In the genomic region with DNA sequence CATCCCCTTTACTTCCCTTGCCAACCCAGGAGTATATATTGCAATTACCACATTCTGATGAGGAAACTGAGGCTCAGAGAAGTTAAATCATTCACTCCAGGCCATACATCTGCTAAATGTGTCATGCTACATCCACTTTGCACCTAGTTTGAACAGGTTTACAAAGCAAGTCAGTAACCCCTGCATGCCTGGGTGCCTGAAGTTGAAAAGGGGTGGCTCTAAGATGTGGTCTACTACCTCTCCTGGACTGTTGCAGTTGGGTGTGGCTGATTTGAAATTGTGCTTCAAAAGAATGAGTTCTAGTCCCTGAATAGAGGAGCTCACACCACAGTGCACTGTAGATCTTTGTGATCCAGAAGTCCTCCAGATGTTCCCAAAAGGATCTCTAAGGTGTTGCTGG, we compare ENCODE assay signal across 10 cellular contexts. TPM values are rescaled to one million over a fixed set of nuclear protein-coding genes. Genes with fewer than 3 reads are reported as not detected.
DNase-seq lines count a peak whose midpoint lies in the region; ATAC-seq, FAIRE-seq and TF ChIP-seq lines count a peak whose summit lies in the region.
"Had no signal": no experiment of that assay in that cellular context is flagged by ENCODE, and none has a peak within 500 bp of the region (broad histone marks: within the 10 kb centered on the region; RNA-seq: fewer than 3 reads in every experiment).

No MANE protein-coding gene starts in this region.

- no peak for TF ChIP-seq EP300 in GM12878 (IDR thresholded peaks at IDR 0.05; ENCODE audit: borderline replicate concordance in 1 of 2, control insufficient read depth in 1 of 2, low read depth in 2 of 2, low read length in 2 of 2)

- intact Hi-C loops in GM12878 (cut with micrococcal nuclease; ENCODE audit: unreplicated experiment): loop anchor here (2.0 kb wide), 1 partner anchor 21 kb away; no protein-coding TSS in a partner anchor

- H3K4me3 Mint-ChIP-seq in osteocyte (ENCODE audit: unreplicated experiment): no peak overlapping the region

- no peaks in the 10 kb centered on the region for H3K27me3 ChIP-seq in BLaER1 treated with 17β-estradiol and CSF1 and Interleukin-3, amounts not matched to agents 10 nM and 100 nM
- H3K27me3 ChIP-seq in HL-60 (ENCODE audit: insufficient read depth, poor library complexity, severe bottlenecking) (no peaks in the 10 kb centered on the region), GM12878 (replicated peaks in 1 of 2; ENCODE audit: control insufficient read depth in 2 of 2, insufficient read depth in 2 of 2, low read length in 1 of 2) (no peaks in the 10 kb centered on the region)

- H3K9me3 Mint-ChIP-seq in osteocyte (ENCODE audit: unreplicated experiment): no peaks in the 10 kb centered on the region

- CTCF ChIA-PET in GM12878 (lab: Yijun Ruan, JAX): interaction anchor here (1.1 to 2.3 kb wide), 6 partner anchors 10 to 113 kb away, joined by 4 to 15 read pairs (median 4); no protein-coding TSS in a partner anchor

- POLR2A ChIA-PET in GM12878 (lab: Charles Lee): interaction anchor here (1.0 to 5.7 kb wide), 4 partner anchors 13 to 38 kb away, joined by 3 to 72 read pairs (median 6); no protein-coding TSS in a partner anchor

- no peak for TF ChIP-seq RAD21 in GM12878 (IDR thresholded peaks at IDR 0.05; ENCODE audit: insufficient read depth, low read depth, low read length)

- RAD21 ChIA-PET in GM12878 (lab: Charles Lee; ENCODE audit: unreplicated experiment): interaction anchor here (1.8 to 5.6 kb wide), 6 partner anchors 10 to 92 kb away, joined by 6 to 85 read pairs (median 10); no protein-coding TSS in a partner anchor

- TF ChIP-seq CTCF in HL-60 (IDR thresholded peaks at IDR 0.05; ENCODE audit: insufficient read depth, low read length) (no peak), GM12878 (IDR thresholded peaks at IDR 0.05 in 2 of 3, conservative IDR thresholded peaks at IDR 0.05 in 1 of 3; ENCODE audit: control insufficient read depth in 2 of 3, extremely low read depth in 1 of 3, insufficient read depth in 1 of 3, low read depth in 3 of 3, low read length in 3 of 3) (no peak), osteocyte (IDR thresholded peaks at IDR 0.05) (no peak)

- H3K27ac ChIP-seq in BLaER1 treated with 17β-estradiol and CSF1 and Interleukin-3, amounts not matched to agents 10 nM and 100 nM: peak overlapping the region; percentile 87 to 98 (median 94)
- H3K27ac ChIP-seq in HL-60 (replicated peaks) (peak overlapping the region; percentile 92), GM12878 (ENCODE audit: control insufficient read depth, insufficient read depth) (peak overlapping the region; percentile 94)

- peaks cover 2% of the 10 kb centered on the region for H3K36me3 Mint-ChIP-seq in osteocyte (ENCODE audit: unreplicated experiment)

- H2AFZ ChIP-seq in GM12878 (ENCODE audit: control insufficient read depth, low read depth, low read length): no peak overlapping the region

- peaks cover 79% of the 10 kb centered on the region for H3K4me1 Mint-ChIP-seq in osteocyte (ENCODE audit: unreplicated experiment)

- DNase-seq in HL-60 (ENCODE audit: low read depth in 1 of 2, low spot score in 1 of 2) (peak in 1 of 2 experiments; percentile 23), GM12878 (ENCODE audit: low read depth, low spot score) (no peak), osteocyte (ENCODE audit: extremely low spot score, unreplicated experiment) (no peak), AG20443 (ENCODE audit: low spot score) (no peak)
- DNase-seq in activated CD4-positive, CD25-positive, alpha-beta regulatory T cell treated with anti-CD3 and anti-CD28 coated beads, Interleukin-2, amount 50 U/mL, for 72 hours: no peak
- DNase-seq: KG1 had no signal

- BruUV-seq in GM12878 (replicated peaks; lab: Mats Ljungman, UMichigan): no TSS peak

- peak overlapping the region in 9 of 10 experiments; percentile 17 to 56 (median 49); a peak in 14 of 20 replicates for H3K4me3 ChIP-seq in BLaER1 treated with 17β-estradiol and CSF1 and Interleukin-3, amounts not matched to agents 10 nM and 100 nM
- H3K4me3 ChIP-seq in HL-60 (replicated peaks; ENCODE audit: insufficient read depth, low read length): no peak overlapping the region
- peak overlapping the region; percentile 16; the same call in 1 of the 2 replicates for H3K4me3 ChIP-seq in GM12878

- peak overlapping the region; percentile 89 to 100 (median 98) for H3K4me2 ChIP-seq in BLaER1 treated with 17β-estradiol and CSF1 and Interleukin-3, amounts not matched to agents 10 nM and 100 nM
- H3K4me2 ChIP-seq in GM12878 (ENCODE audit: control insufficient read depth, insufficient read depth): peak overlapping the region; percentile 100

- peaks cover under 1 to 95% (median 84%) of the 10 kb centered on the region in 11 experiments; a peak in 19 of 22 replicates for H3K36me3 ChIP-seq in BLaER1 treated with 17β-estradiol and CSF1 and Interleukin-3, amounts not matched to agents 10 nM and 100 nM
- H3K36me3 ChIP-seq in GM12878 (ENCODE audit: control insufficient read depth in 2 of 2, insufficient read depth in 2 of 2, low read length in 1 of 2): peaks cover 2 to 8% of the 10 kb centered on the region in 2 experiments; a peak in 2 of 4 replicates

- H3K27ac Mint-ChIP-seq in osteocyte (ENCODE audit: unreplicated experiment): peak overlapping the region; percentile 98

- H3K9me3 ChIP-seq in BLaER1 treated with 17β-estradiol and CSF1 and Interleukin-3, amounts not matched to agents 10 nM and 100 nM (replicated peaks in 1 of 11): peaks cover 0 to under 1% (median 0%) of the 10 kb centered on the region in 11 experiments; a peak in 2 of 22 replicates
- no peaks in the 10 kb centered on the region for H3K9me3 ChIP-seq in GM12878 (replicated peaks; ENCODE audit: control insufficient read depth, insufficient read depth, low read length)

- ATAC-seq in GM12878: peak; percentile 10
- no peak for ATAC-seq in GM21381 (IDR thresholded peaks at IDR 0.05; ENCODE audit: unreplicated experiment)
- ATAC-seq in GM21529 (IDR thresholded peaks at IDR 0.05; ENCODE audit: unreplicated experiment): no peak

- H3K79me2 ChIP-seq in GM12878 (ENCODE audit: control insufficient read depth, insufficient read depth, low read length): peaks cover 92% of the 10 kb centered on the region

- TF ChIP-seq POLR2A in GM12878 (IDR thresholded peaks at IDR 0.05; ENCODE audit: low read depth, low read length): no peak

- SMC1A ChIA-PET in GM12878 (lab: Charles Lee; ENCODE audit: uncharacterized antibody, unreplicated experiment): interaction anchor here (1.1 to 15.2 kb wide), 7 partner anchors 13 to 114 kb away, joined by 3 to 263 read pairs (median 11); no protein-coding TSS in a partner anchor

- H3K4me1 ChIP-seq in BLaER1 treated with 17β-estradiol and CSF1 and Interleukin-3, amounts not matched to agents 10 nM and 100 nM: peaks cover 97 to 100% (median 100%) of the 10 kb centered on the region in 10 experiments
- peaks cover 73% of the 10 kb centered on the region for H3K4me1 ChIP-seq in GM12878 (ENCODE audit: control insufficient read depth, insufficient read depth, low read length)

- no peaks in the 10 kb centered on the region for H3K27me3 Mint-ChIP-seq in osteocyte (ENCODE audit: unreplicated experiment)

- peak overlapping the region; percentile 71 to 92 (median 79) for H3K9ac ChIP-seq in BLaER1 treated with 17β-estradiol and CSF1 and Interleukin-3, amounts not matched to agents 10 nM and 100 nM
- H3K9ac ChIP-seq in GM12878 (ENCODE audit: control insufficient read depth, insufficient read depth, low read length): peak overlapping the region; percentile 94; the same call in 1 of the 2 replicates

- peaks cover 36 to 100% (median 94%) of the 10 kb centered on the region in 11 experiments; a peak in 21 of 22 replicates for H4K20me1 ChIP-seq in BLaER1 treated with 17β-estradiol and CSF1 and Interleukin-3, amounts not matched to agents 10 nM and 100 nM
- H4K20me1 ChIP-seq in GM12878 (ENCODE audit: control insufficient read depth, insufficient read depth): no peaks in the 10 kb centered on the region

- FAIRE-seq in GM12878 (lab: Jason Lieb, UNC): no peak

- in situ Hi-C loops in GM12878 (cut with MboI): no loop called here

TF ChIP-seq in GM12878, 131 proteins besides CTCF, POLR2A, EP300 and RAD21:
- no peak for TF ChIP-seq MTA2 (IDR thresholded peaks at IDR 0.05; ENCODE audit: low read depth)
- no peak for TF ChIP-seq POLR2AphosphoS2 (IDR thresholded peaks at IDR 0.05; ENCODE audit: low read depth, low read length)
- TF ChIP-seq RELA (IDR thresholded peaks at IDR 0.05; ENCODE audit: borderline replicate concordance, partially characterized antibody): no peak
- peak; percentile 43 for TF ChIP-seq RUNX3 (IDR thresholded peaks at IDR 0.05; ENCODE audit: low read length)

RNA-seq across cellular contexts. Expression of gene FLI1, which starts 23.7 kb away (rescaled TPM):
- 26.5 and 33.7 TPM in 2 replicates for total RNA-seq in GM12878 (2013; cell fraction: nucleolus; rRNA removed)
- total RNA-seq in GM12878 (2014; rRNA removed) (37.7 and 38.5 TPM in 2 replicates), GM12878 (2014; rRNA removed; fragmentation: Illumina TruSeq; extraction: Trizol) (35.7 and 37.6 TPM in 2 replicates), GM12878 (2021) (50.6 and 53.3 TPM in 2 replicates), osteocyte (20.9 and 22.1 TPM in 2 replicates)
- polyA plus RNA-seq in GM12878 (2011; ENCODE audit: low read depth): 8.6 TPM
- polyA plus RNA-seq in GM12878 (2011; rRNA removed) (24.7 and 38.0 TPM in 2 replicates), GM12878 (2014; fragmentation: Illumina TruSeq; extraction: Trizol) (37.9 and 46.3 TPM in 2 replicates), GM12878 (2014; fragmentation: Nextera tagmentation; extraction: Ambion mirVana) (10 to 100 TPM; 12.5 to 15.8 TPM), GM12878 (2014; rRNA removed) (58.8 and 61.9 TPM in 2 replicates), GM12878 (2016; fragmentation: Nextera tagmentation; extraction: Ambion mirVana) (10 to 100 TPM; 39.1 to 44.8 TPM)
- 21.8 and 39.8 TPM in 2 replicates for polyA plus RNA-seq in GM12878 (2011; cell fraction: cytosol; rRNA removed)
- 20.0 and 24.1 TPM in 2 replicates for polyA plus RNA-seq in GM12878 (2011; cell fraction: nucleus; rRNA removed)
- polyA plus RNA-seq in GM12878 (2012): 28.8 and 36.2 TPM in 2 replicates
- 65.9 and 70.0 TPM in 2 replicates for polyA minus RNA-seq in GM12878 (2011; rRNA and poly(A)+ RNA removed)
- polyA minus RNA-seq in GM12878 (2011; cell fraction: cytosol; rRNA and poly(A)+ RNA removed): 19.4 and 27.8 TPM in 2 replicates
- polyA minus RNA-seq in GM12878 (2011; cell fraction: nucleus; rRNA and poly(A)+ RNA removed): 12.7 and 34.6 TPM in 2 replicates
- total RNA-seq: NCI-H460 had no signal
